Comparison of ENCODE assay signal across 10 cellular contexts in genomic region chr9:113998529-113999255, GRCh38.
DNase-seq lines count a peak whose midpoint lies in the region; ATAC-seq, FAIRE-seq and TF ChIP-seq lines count a peak whose summit lies in the region.
"Had no signal": no experiment of that assay in that cellular context is flagged by ENCODE, and none has a peak within 500 bp of the region (broad histone marks: within the 10 kb centered on the region; RNA-seq: fewer than 3 reads in every experiment).

No MANE protein-coding gene starts in this region.

- H3K27me3 ChIP-seq in Panc1 (ENCODE audit: control insufficient read depth, insufficient read depth, low read length) (no peaks in the 10 kb centered on the region), small intestine (ENCODE audit: control insufficient read depth in 2 of 2, insufficient read depth in 2 of 2, low read length in 2 of 2) (no peaks in the 10 kb centered on the region)

- TF ChIP-seq CTCF in Panc1 (IDR thresholded peaks at IDR 0.05) (no peak; the same call in 1 of the 2 replicates), fibroblast of pulmonary artery (IDR thresholded peaks at IDR 0.05; ENCODE audit: low read length, missing control alignments) (peak; percentile 38)

- no peak for ATAC-seq in activated CD4-positive, CD25-positive, alpha-beta regulatory T cell treated with anti-CD3 and anti-CD28 coated beads, Interleukin-2, amount 50 U/mL, for 24 hours
- ATAC-seq in Panc1: peak; percentile 48; the same call in 1 of the 2 replicates
- ATAC-seq: CD8-positive, alpha-beta T cell had no signal

- H3K27ac ChIP-seq in Panc1 (ENCODE audit: low read length) (no peak overlapping the region), small intestine (ENCODE audit: low read depth in 1 of 2, low read length in 1 of 2) (no peak overlapping the region)

- no TSS peak for BruUV-seq in Panc1 (replicated peaks; lab: Mats Ljungman, UMichigan)

- intact Hi-C loops in Panc1 (cut with micrococcal nuclease; ENCODE audit: unreplicated experiment): no loop called here

- CTCF ChIA-PET in Panc1 (lab: Charles Lee): no interaction called here

- in situ Hi-C loops in Panc1 (cut with HindIII; ENCODE audit: low pct_unique_long_range_greater_than_20kb, low sequenced_read_pairs): no loop called here

- H3K4me1 ChIP-seq in Panc1 (ENCODE audit: control insufficient read depth, insufficient read depth, low read length) (no peaks in the 10 kb centered on the region), small intestine (ENCODE audit: control insufficient read depth in 2 of 2, insufficient read depth in 1 of 2, low read depth in 1 of 2, low read length in 1 of 2) (no peaks in the 10 kb centered on the region)

- H3K36me3 ChIP-seq in Panc1 (ENCODE audit: control insufficient read depth, insufficient read depth, low read length) (no peaks in the 10 kb centered on the region), small intestine (ENCODE audit: control insufficient read depth in 2 of 2, insufficient read depth in 2 of 2, low read length in 2 of 2) (no peaks in the 10 kb centered on the region)

- no peak for FAIRE-seq in small intestine (lab: Jason Lieb, UNC)
- no peak for FAIRE-seq in GM19239 (lab: Jason Lieb, UNC)

- DNase-seq in activated CD4-positive, CD25-positive, alpha-beta regulatory T cell treated with anti-CD3 and anti-CD28 coated beads, Interleukin-2, amount 50 U/mL, for 72 hours: peak; percentile 14
- DNase-seq in Panc1 (ENCODE audit: low read depth, low spot score): no peak
- no peak for DNase-seq in fibroblast of pulmonary artery (ENCODE audit: low read depth)
- peak; percentile 11 for DNase-seq in small intestine
- no peak for DNase-seq in GM19239 (ENCODE audit: insufficient read length, low spot score)
- no peak for DNase-seq in NCI-H146 treated with DMSO at 0.1 percent for 48 hours (lab: John Stamatoyannopoulos, UW; ENCODE audit: unreplicated experiment)
- DNase-seq in NCI-H748 (lab: John Stamatoyannopoulos, UW; ENCODE audit: unreplicated experiment): no peak
- DNase-seq: RPMI8226 had no signal

- WGBS in small intestine, 3 donors: 86 to 91% (median 87%) methylated on average over 16 of the region's 16 CpGs

- POLR2A ChIA-PET in Panc1 (lab: Charles Lee): no interaction called here

- H3K9me3 ChIP-seq in Panc1 (ENCODE audit: control insufficient read depth, insufficient read depth, low read depth, low read length) (no peaks in the 10 kb centered on the region), small intestine (ENCODE audit: control insufficient read depth, low read depth) (no peaks in the 10 kb centered on the region)

- H3K4me3 ChIP-seq in Panc1 (ENCODE audit: low read depth in 2 of 2, low read length in 2 of 2) (no peak overlapping the region), fibroblast of pulmonary artery (replicated peaks; ENCODE audit: low read depth, low read length) (no peak overlapping the region), small intestine (ENCODE audit: low read depth in 1 of 2, low read length in 2 of 2) (no peak overlapping the region)

Comparison
In these comparisons a context has a peak if more than half of its experiments do, and no peak if none do; other contexts are left out.
1. DNase-seq: peak in activated CD4-positive, CD25-positive, alpha-beta regulatory T cell treated with anti-CD3 and anti-CD28 coated beads, Interleukin-2, amount 50 U/mL, for 72 hours (single experiment) and small intestine (single experiment); none in Panc1 (single experiment), fibroblast of pulmonary artery (single experiment), GM19239 (single experiment), NCI-H146 treated with DMSO at 0.1 percent for 48 hours (single experiment) and NCI-H748 (single experiment).